ENCODE assay signal across 33 cellular contexts in the genomic region with DNA sequence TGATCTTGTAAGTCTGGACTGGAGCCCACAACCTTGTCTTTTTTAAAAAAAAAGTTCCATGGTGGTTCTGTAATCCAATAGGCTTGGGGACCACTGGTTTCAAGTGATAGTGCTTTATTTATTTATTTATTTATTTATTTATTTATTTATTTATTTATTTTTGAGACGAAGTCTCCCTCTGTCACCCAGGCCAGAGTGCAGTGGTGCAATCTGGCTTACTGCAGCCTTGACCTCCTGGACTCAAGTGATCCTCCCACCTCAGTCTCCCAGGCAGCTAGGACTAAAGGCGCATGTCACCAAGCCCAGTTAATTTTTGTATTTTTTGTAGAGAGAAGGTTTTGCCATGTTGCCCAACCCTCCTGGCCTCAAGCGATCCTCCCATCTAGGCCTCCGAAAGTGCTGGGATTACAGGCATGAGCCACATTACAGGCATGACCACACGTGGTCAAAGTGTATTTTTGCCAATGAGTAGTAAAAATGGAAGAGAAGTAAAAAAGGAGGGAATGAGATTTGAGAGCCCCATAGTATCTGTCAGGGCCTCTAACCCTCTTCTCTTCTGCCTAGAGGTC. TPM values are rescaled to one million over a fixed set of nuclear protein-coding genes. Genes with fewer than 3 reads are reported as not detected.
"Had no signal": no experiment of that assay in that cellular context is flagged by ENCODE, and none has a peak within 500 bp of the region (broad histone marks: within the 10 kb centered on the region; RNA-seq: fewer than 3 reads in every experiment).

No MANE protein-coding gene starts in this region.

- H2AFZ ChIP-seq: neural progenitor cell had no signal

- ATAC-seq: left colon; left lung; lower lobe of right lung; natural killer cell; pancreas; stimulated activated effector memory CD8-positive, alpha-beta T cell treated with anti-CD3 and anti-CD28 coated beads, Interleukin-12 subunit alpha, Interleukin-12 subunit beta, amount 100 ng/mL, for 72 hours; upper lobe of right lung had no signal

- H3K4me1 Mint-ChIP-seq: immature natural killer cell; naive B cell; natural killer cell; nephron progenitor cell; stimulated activated effector memory CD8-positive, alpha-beta T cell treated with anti-CD3 and anti-CD28 coated beads, Interleukin-12 subunit alpha, Interleukin-12 subunit beta, amount 100 ng/mL, for 72 hours had no signal

- FAIRE-seq: islet of Langerhans, kidney, pancreas, small intestine, urothelium cell line had no signal

- H3K4me3 Mint-ChIP-seq: immature natural killer cell; naive B cell; natural killer cell; nephron progenitor cell; neural progenitor cell; stimulated activated effector memory CD8-positive, alpha-beta T cell treated with anti-CD3 and anti-CD28 coated beads, Interleukin-12 subunit alpha, Interleukin-12 subunit beta, amount 100 ng/mL, for 72 hours; stimulated activated naive CD8-positive, alpha-beta T cell treated with anti-CD3 and anti-CD28 coated beads, Interleukin-15, Interleukin-2, amounts not matched to agents 100 ng/mL and 50 ng/mL, for 24 hours had no signal

- H3K4me2 ChIP-seq: neural progenitor cell had no signal

- H3K9ac ChIP-seq: neural progenitor cell had no signal

- H3K27ac ChIP-seq: left lung, lower lobe of right lung, neural progenitor cell, neutrophil, pancreas, prostate gland, sigmoid colon, spleen, suprapubic skin, thoracic aorta, tibial artery, upper lobe of right lung had no signal

- H3K36me3 Mint-ChIP-seq: immature natural killer cell; naive B cell; natural killer cell; neural progenitor cell; stimulated activated effector memory CD8-positive, alpha-beta T cell treated with anti-CD3 and anti-CD28 coated beads, Interleukin-12 subunit alpha, Interleukin-12 subunit beta, amount 100 ng/mL, for 72 hours had no signal

- H3K27me3 ChIP-seq: left lung, neural progenitor cell, neutrophil, pancreas, sigmoid colon, spleen, tibial artery, upper lobe of right lung had no signal

- H3K36me3 ChIP-seq: left lung, lower lobe of right lung, neural progenitor cell, neutrophil, pancreas, prostate gland, sigmoid colon, spleen, suprapubic skin, thoracic aorta, tibial artery, upper lobe of right lung had no signal

- H3K4me3 ChIP-seq: left lung, lower lobe of right lung, neural progenitor cell, pancreas, prostate gland, sigmoid colon, spleen, suprapubic skin, thoracic aorta, tibial artery, upper lobe of right lung had no signal

- DNase-seq: hypothalamus; immature natural killer cell; kidney; left colon; left lung; lower lobe of right lung; mammary epithelial cell; mesenchymal stem cell; naive B cell; natural killer cell; nephron progenitor cell; occipital lobe; pancreas; posterior cingulate gyrus; retina; right cardiac atrium; sigmoid colon; small intestine; spleen; stimulated activated CD4-positive, alpha-beta T cell treated with anti-CD3 and anti-CD28 coated beads, Interleukin-4, amount 100 ng/mL, for 24 hours; stimulated activated naive CD4-positive, alpha-beta T cell; tibial artery; trophoblast cell; upper lobe of right lung had no signal

- H3K27ac Mint-ChIP-seq: immature natural killer cell; naive B cell; natural killer cell; nephron progenitor cell; neural progenitor cell; stimulated activated effector memory CD8-positive, alpha-beta T cell treated with anti-CD3 and anti-CD28 coated beads, Interleukin-12 subunit alpha, Interleukin-12 subunit beta, amount 100 ng/mL, for 72 hours; stimulated activated naive CD8-positive, alpha-beta T cell treated with anti-CD3 and anti-CD28 coated beads, Interleukin-15, Interleukin-2, amounts not matched to agents 100 ng/mL and 50 ng/mL, for 24 hours had no signal

- H3K4me1 ChIP-seq: left lung, neural progenitor cell, pancreas, prostate gland, suprapubic skin had no signal

- H3K9me3 ChIP-seq: left lung, lower lobe of right lung, neutrophil, pancreas, prostate gland, sigmoid colon, spleen, suprapubic skin, thoracic aorta, tibial artery, upper lobe of right lung had no signal

RNA-seq across cellular contexts. Expression of a gene that starts 44.8 kb away (rescaled TPM):
- polyA plus RNA-seq: immature natural killer cell had no signal
